Comparison of ENCODE assay signal across 1 cellular context in the genomic region with DNA sequence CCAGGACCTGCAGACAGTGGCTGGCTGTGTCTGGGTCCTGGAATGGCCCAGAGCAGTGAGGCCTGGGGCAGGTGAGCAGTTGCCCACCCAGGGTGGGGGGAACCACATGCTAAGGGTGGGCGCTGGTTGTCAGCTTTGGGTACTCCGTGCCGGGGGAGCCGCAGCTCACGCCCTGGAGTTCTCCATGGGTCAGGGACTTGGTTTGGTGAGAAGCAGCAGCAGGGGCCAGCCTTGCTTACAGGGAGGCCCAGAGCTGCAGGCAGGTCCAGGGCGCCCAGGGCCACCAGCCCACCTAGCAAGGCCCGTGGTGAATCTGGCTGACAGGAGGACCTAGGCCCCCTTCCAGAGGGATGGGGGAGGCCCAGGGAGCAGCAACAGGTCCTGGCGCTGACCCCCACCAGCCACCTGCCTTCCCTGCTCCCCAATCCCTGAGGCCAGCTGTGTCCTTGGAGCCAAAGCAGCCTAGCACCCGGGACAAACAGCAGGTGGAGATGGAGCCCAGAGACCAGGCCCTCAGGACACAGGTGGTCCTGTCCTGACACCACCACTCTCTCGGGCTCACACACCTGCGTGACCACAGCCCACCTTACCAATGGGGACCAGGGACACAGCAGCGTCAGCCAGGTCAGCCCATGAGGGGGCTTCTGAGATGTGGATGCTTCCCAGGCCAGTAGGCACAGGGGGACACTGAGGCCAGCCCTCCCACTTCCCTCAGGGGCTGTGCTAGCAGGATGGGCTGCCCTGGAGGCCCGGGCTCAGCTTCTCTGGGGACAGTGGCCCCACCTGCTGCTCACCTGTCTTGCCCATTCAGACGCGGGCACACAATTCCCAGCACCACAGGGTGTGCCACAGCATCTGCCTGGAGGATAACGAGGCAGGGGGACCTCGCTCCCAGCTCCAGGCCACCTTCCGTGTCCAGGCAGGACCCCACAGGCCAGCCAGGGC.
TF ChIP-seq lines count a peak whose summit lies in the region.

No MANE protein-coding gene starts in this region.

TF ChIP-seq in neural cell, 6 proteins besides CTCF, POLR2A, EP300 and RAD21:
- TF ChIP-seq, protein P1, sequence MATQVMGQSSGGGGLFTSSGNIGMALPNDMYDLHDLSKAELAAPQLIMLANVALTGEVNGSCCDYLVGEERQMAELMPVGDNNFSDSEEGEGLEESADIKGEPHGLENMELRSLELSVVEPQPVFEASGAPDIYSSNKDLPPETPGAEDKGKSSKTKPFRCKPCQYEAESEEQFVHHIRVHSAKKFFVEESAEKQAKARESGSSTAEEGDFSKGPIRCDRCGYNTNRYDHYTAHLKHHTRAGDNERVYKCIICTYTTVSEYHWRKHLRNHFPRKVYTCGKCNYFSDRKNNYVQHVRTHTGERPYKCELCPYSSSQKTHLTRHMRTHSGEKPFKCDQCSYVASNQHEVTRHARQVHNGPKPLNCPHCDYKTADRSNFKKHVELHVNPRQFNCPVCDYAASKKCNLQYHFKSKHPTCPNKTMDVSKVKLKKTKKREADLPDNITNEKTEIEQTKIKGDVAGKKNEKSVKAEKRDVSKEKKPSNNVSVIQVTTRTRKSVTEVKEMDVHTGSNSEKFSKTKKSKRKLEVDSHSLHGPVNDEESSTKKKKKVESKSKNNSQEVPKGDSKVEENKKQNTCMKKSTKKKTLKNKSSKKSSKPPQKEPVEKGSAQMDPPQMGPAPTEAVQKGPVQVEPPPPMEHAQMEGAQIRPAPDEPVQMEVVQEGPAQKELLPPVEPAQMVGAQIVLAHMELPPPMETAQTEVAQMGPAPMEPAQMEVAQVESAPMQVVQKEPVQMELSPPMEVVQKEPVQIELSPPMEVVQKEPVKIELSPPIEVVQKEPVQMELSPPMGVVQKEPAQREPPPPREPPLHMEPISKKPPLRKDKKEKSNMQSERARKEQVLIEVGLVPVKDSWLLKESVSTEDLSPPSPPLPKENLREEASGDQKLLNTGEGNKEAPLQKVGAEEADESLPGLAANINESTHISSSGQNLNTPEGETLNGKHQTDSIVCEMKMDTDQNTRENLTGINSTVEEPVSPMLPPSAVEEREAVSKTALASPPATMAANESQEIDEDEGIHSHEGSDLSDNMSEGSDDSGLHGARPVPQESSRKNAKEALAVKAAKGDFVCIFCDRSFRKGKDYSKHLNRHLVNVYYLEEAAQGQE (IDR thresholded peaks at IDR 0.05; ENCODE audit: borderline replicate concordance) = no peak
- TF ChIP-seq EZH2 (IDR thresholded peaks at IDR 0.05; ENCODE audit: borderline replicate concordance, insufficient read depth, low read length, poor library complexity, severe bottlenecking) (no peak), TAF1 (IDR thresholded peaks at IDR 0.05; ENCODE audit: low read depth) (no peak), SMC3 (conservative IDR thresholded peaks at IDR 0.05; ENCODE audit: poor library complexity) (no peak), MXI1 (conservative IDR thresholded peaks at IDR 0.05; ENCODE audit: poor library complexity, severe bottlenecking) (no peak), POLR2AphosphoS5 (IDR thresholded peaks at IDR 0.05) (no peak)
